In the genomic region with DNA sequence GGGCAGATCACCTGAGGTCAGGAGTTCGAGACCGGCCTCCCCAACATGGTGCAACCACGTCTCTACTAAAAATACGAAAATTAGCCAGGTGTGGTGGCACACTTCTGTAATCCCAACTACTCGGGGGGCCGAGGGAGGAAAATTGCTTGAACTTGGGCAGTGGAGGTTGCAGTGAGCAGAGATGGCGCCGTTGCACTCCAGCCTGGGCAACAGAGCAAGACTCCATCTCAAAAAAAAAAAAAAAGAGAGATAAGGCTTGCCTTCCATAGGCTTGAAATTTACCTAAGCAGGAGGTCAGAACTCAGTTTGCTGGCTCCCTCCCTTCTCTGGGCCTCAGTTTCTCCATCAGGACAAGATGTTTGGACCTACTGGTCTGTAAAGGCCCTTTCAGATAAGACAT, we compare ENCODE assay signal across 10 cellular contexts. TPM values are rescaled to one million over a fixed set of nuclear protein-coding genes. Genes with fewer than 3 reads are reported as not detected.
DNase-seq lines count a peak whose midpoint lies in the region; ATAC-seq and TF ChIP-seq lines count a peak whose summit lies in the region.
"Had no signal": no experiment of that assay in that cellular context is flagged by ENCODE, and none has a peak within 500 bp of the region (broad histone marks: within the 10 kb centered on the region; RNA-seq: fewer than 3 reads in every experiment).

No MANE protein-coding gene starts in this region.

- H3K36me3 ChIP-seq in NT2/D1 (ENCODE audit: insufficient read depth, insufficient read length, low read length) (peaks cover 75% of the 10 kb centered on the region), endodermal cell (ENCODE audit: control insufficient read depth, insufficient read depth, low read length) (peaks cover 39% of the 10 kb centered on the region), smooth muscle cell (ENCODE audit: low read depth) (no peaks in the 10 kb centered on the region)

- DNase-seq in activated T-cell treated with anti-CD3 and anti-CD28 coated beads, Interleukin-2, amount 50 U/mL, for 72 hours = no peak
- DNase-seq in activated T-cell treated with anti-CD3 and anti-CD28 coated beads, Interleukin-2, amount 50 U/mL, for 48 hours = no peak
- no peak for DNase-seq in NT2/D1 (ENCODE audit: low read depth, low spot score)
- DNase-seq in endodermal cell = no peak
- DNase-seq in smooth muscle cell (lab: John Stamatoyannopoulos, UW; ENCODE audit: unreplicated experiment) = no peak
- DNase-seq in GM13976 (ENCODE audit: low spot score) = no peak
- no peak for DNase-seq in superior temporal gyrus (ENCODE audit: extremely low spot score)
- DNase-seq in left colon = no peak
- DNase-seq: GOT3, NCI-H526 treated with DMSO at 0.1 percent for 48 hours had no signal

- no peaks in the 10 kb centered on the region for H3K9me3 ChIP-seq in NT2/D1 (ENCODE audit: insufficient read depth, low read length)
- H3K9me3 ChIP-seq in endodermal cell (ENCODE audit: control insufficient read depth, low read length) = no peaks in the 10 kb centered on the region
- H3K9me3 ChIP-seq in smooth muscle cell (replicated peaks; ENCODE audit: low read depth) = no peaks in the 10 kb centered on the region

- peak overlapping the region; percentile 98 for H3K9ac ChIP-seq in NT2/D1 (ENCODE audit: insufficient read length, low read depth)
- H3K9ac ChIP-seq in endodermal cell (ENCODE audit: extremely low read depth, low read length, poor library complexity, severe bottlenecking) = no peak overlapping the region
- no peak overlapping the region for H3K9ac ChIP-seq in smooth muscle cell (ENCODE audit: low read depth)

- no peaks in the 10 kb centered on the region for H4K20me1 ChIP-seq in smooth muscle cell (ENCODE audit: low read depth)

- ATAC-seq in activated T-cell treated with anti-CD3 and anti-CD28 coated beads, Interleukin-2, amount 50 U/mL, for 72 hours (replicated peaks in 1 of 2) = no peak
- ATAC-seq in left colon = no peak

- no peaks in the 10 kb centered on the region for H3K9me3 Mint-ChIP-seq in activated T-cell treated with anti-CD3 and anti-CD28 coated beads, Interleukin-2, amount 50 U/mL, for 72 hours
- H3K9me3 Mint-ChIP-seq in endodermal cell = no peaks in the 10 kb centered on the region

- 93 to 99% methylated on average over 8 of the region's 8 CpGs for WGBS in endodermal cell (ENCODE audit: insufficient coverage in 1 of 2, insufficient read length in 1 of 2), 2 experiments
- 95% methylated on average over 8 of the region's 8 CpGs for WGBS in smooth muscle cell (ENCODE audit: low lambda C conversion rate)

- H3K4me1 ChIP-seq in NT2/D1 (ENCODE audit: insufficient read depth, insufficient read length) = peaks cover 14% of the 10 kb centered on the region
- peaks cover 3% of the 10 kb centered on the region for H3K4me1 ChIP-seq in endodermal cell (ENCODE audit: control insufficient read depth, insufficient read depth, low read length)
- peaks cover 8% of the 10 kb centered on the region for H3K4me1 ChIP-seq in smooth muscle cell (ENCODE audit: low read depth)

- no peaks in the 10 kb centered on the region for H3K79me2 ChIP-seq in smooth muscle cell (ENCODE audit: low read depth)

- no peaks in the 10 kb centered on the region for H3K27me3 Mint-ChIP-seq in activated T-cell treated with anti-CD3 and anti-CD28 coated beads, Interleukin-2, amount 50 U/mL, for 72 hours (ENCODE audit: low read depth)
- no peaks in the 10 kb centered on the region for H3K27me3 Mint-ChIP-seq in endodermal cell (ENCODE audit: insufficient read depth)

- H3K36me3 Mint-ChIP-seq in activated T-cell treated with anti-CD3 and anti-CD28 coated beads, Interleukin-2, amount 50 U/mL, for 72 hours (ENCODE audit: insufficient read depth in 2 of 2) = peaks cover 0 to 14% of the 10 kb centered on the region in 2 donors
- H3K36me3 Mint-ChIP-seq in endodermal cell (ENCODE audit: low read depth) = peaks cover 52% of the 10 kb centered on the region

- TF ChIP-seq CTCF in endodermal cell (conservative IDR thresholded peaks at IDR 0.05) (no peak), smooth muscle cell (IDR thresholded peaks at IDR 0.05; ENCODE audit: borderline replicate concordance, insufficient read depth, poor library complexity, severe bottlenecking) (no peak), GM13976 (IDR thresholded peaks at IDR 0.05; ENCODE audit: borderline replicate concordance, control extremely low read depth, extremely low read depth, insufficient read depth, missing control alignments) (no peak)

- peaks cover 22% of the 10 kb centered on the region for H3K4me1 Mint-ChIP-seq in activated T-cell treated with anti-CD3 and anti-CD28 coated beads, Interleukin-2, amount 50 U/mL, for 72 hours (ENCODE audit: low read depth)
- peaks cover 6% of the 10 kb centered on the region for H3K4me1 Mint-ChIP-seq in endodermal cell

- H3K4me3 Mint-ChIP-seq in activated T-cell treated with anti-CD3 and anti-CD28 coated beads, Interleukin-2, amount 50 U/mL, for 72 hours = peak overlapping the region; percentile 92 to 93
- peak overlapping the region; percentile 88 for H3K4me3 Mint-ChIP-seq in endodermal cell

- no peaks in the 10 kb centered on the region for H3F3A ChIP-seq in smooth muscle cell (ENCODE audit: low read depth)

- H3K27ac Mint-ChIP-seq in activated T-cell treated with anti-CD3 and anti-CD28 coated beads, Interleukin-2, amount 50 U/mL, for 72 hours = peak overlapping the region; percentile 84
- peak overlapping the region; percentile 2 for H3K27ac Mint-ChIP-seq in endodermal cell

- in situ Hi-C loops in GM13976 (cut with MboI; ENCODE audit: low sequenced_read_pairs, unreplicated experiment) = no loop called here

- peak overlapping the region; percentile 92 for H3K4me3 ChIP-seq in NT2/D1 (ENCODE audit: insufficient read length, low read depth)
- H3K4me3 ChIP-seq in endodermal cell (ENCODE audit: low read length) = peak overlapping the region; percentile 89
- H3K4me3 ChIP-seq in smooth muscle cell = no peak overlapping the region

- intact Hi-C loops in left colon (cut with DNase I, micrococcal nuclease) = no loop called here

- no peak overlapping the region for H3K27ac ChIP-seq in endodermal cell (ENCODE audit: low read depth, low read length)
- no peak overlapping the region for H3K27ac ChIP-seq in smooth muscle cell (ENCODE audit: low read depth)

- H2AFZ ChIP-seq in smooth muscle cell (ENCODE audit: low read depth) = no peak overlapping the region

- H3K27me3 ChIP-seq in NT2/D1 (ENCODE audit: insufficient read depth, insufficient read length) (no peaks in the 10 kb centered on the region), endodermal cell (ENCODE audit: control insufficient read depth, insufficient read depth, low read length, poor library complexity, severe bottlenecking) (no peaks in the 10 kb centered on the region), smooth muscle cell (ENCODE audit: low read depth) (no peaks in the 10 kb centered on the region)

- peak overlapping the region; percentile 98 for H3K4me2 ChIP-seq in smooth muscle cell

RNA-seq across cellular contexts. Expression of a gene that starts 1.3 kb away (rescaled TPM):
- 10 to 100 TPM; 64.8 to 69.1 TPM for total RNA-seq in activated T-cell treated with anti-CD3 and anti-CD28 coated beads, Interleukin-2, amount 50 U/mL, for 72 hours
- 10 to 100 TPM; 66.9 to 86.5 TPM for total RNA-seq in endodermal cell
- polyA plus RNA-seq in endodermal cell (2013, experiment 1 of 2) = 39.4 TPM
- polyA plus RNA-seq in endodermal cell (2013, experiment 2 of 2) = 25.4 TPM
- 6.2 and 8.7 TPM in 2 replicates for total RNA-seq in smooth muscle cell
- 44.8 and 50.4 TPM in 2 replicates for polyA plus RNA-seq in smooth muscle cell
- 10 to 100 TPM; 32.3 to 33.3 TPM for total RNA-seq in left colon

RNA-seq across cellular contexts. Expression of a gene that starts 10.0 kb away (rescaled TPM):
- 10 to 100 TPM; 12.7 to 15.0 TPM for total RNA-seq in activated T-cell treated with anti-CD3 and anti-CD28 coated beads, Interleukin-2, amount 50 U/mL, for 72 hours
- total RNA-seq in endodermal cell (10 to 100 TPM; 15.5 to 15.7 TPM), smooth muscle cell (10.8 and 18.4 TPM in 2 replicates), left colon (10 to 100 TPM; 46.5 to 63.0 TPM)
- 13.1 TPM for polyA plus RNA-seq in endodermal cell (2013, experiment 1 of 2)
- 11.5 TPM for polyA plus RNA-seq in endodermal cell (2013, experiment 2 of 2)
- 30.5 and 35.1 TPM in 2 replicates for polyA plus RNA-seq in smooth muscle cell

RNA-seq across cellular contexts. Expression of a gene that starts 41.2 kb away (rescaled TPM):
- 10 to 100 TPM; 15.9 to 17.7 TPM for total RNA-seq in activated T-cell treated with anti-CD3 and anti-CD28 coated beads, Interleukin-2, amount 50 U/mL, for 72 hours
- total RNA-seq in endodermal cell (10 to 100 TPM; 30.2 to 34.3 TPM), smooth muscle cell (7.6 and 25.5 TPM in 2 replicates), left colon (10 to 100 TPM; 21.9 to 24.4 TPM)
- polyA plus RNA-seq in endodermal cell (2013, experiment 1 of 2) = 30.9 TPM
- polyA plus RNA-seq in endodermal cell (2013, experiment 2 of 2) = 27.1 TPM
- polyA plus RNA-seq in smooth muscle cell = 27.4 and 29.3 TPM in 2 replicates

RNA-seq across cellular contexts. Expression of a gene that starts 53.5 kb away (rescaled TPM):
- total RNA-seq in activated T-cell treated with anti-CD3 and anti-CD28 coated beads, Interleukin-2, amount 50 U/mL, for 72 hours = 10 to 100 TPM in 1 of 2 donors, 1 to 10 TPM in 1; 8.8 to 13.8 TPM
- total RNA-seq in endodermal cell (10 to 100 TPM; 13.6 to 25.3 TPM), smooth muscle cell (3.1 and 10.2 TPM in 2 replicates), left colon (1 to 10 TPM; 2.1 TPM)
- 18.8 TPM for polyA plus RNA-seq in endodermal cell (2013, experiment 1 of 2)
- 16.8 TPM for polyA plus RNA-seq in endodermal cell (2013, experiment 2 of 2)
- 7.7 and 9.3 TPM in 2 replicates for polyA plus RNA-seq in smooth muscle cell

RNA-seq across cellular contexts. Expression of a gene that starts 53.7 kb away (rescaled TPM):
- 10 to 100 TPM; 19.2 to 20.1 TPM for total RNA-seq in activated T-cell treated with anti-CD3 and anti-CD28 coated beads, Interleukin-2, amount 50 U/mL, for 72 hours
- total RNA-seq in endodermal cell = 10 to 100 TPM; 54.6 to 58.7 TPM
- polyA plus RNA-seq in endodermal cell (2013, experiment 1 of 2) = 32.7 TPM
- 34.9 TPM for polyA plus RNA-seq in endodermal cell (2013, experiment 2 of 2)
- 44.9 and 50.1 TPM in 2 replicates for total RNA-seq in smooth muscle cell
- polyA plus RNA-seq in smooth muscle cell = 48.6 and 58.3 TPM in 2 replicates
- 10 to 100 TPM; 21.8 to 38.3 TPM for total RNA-seq in left colon
